ENCODE assay signal across 27 cellular contexts in the genomic region with DNA sequence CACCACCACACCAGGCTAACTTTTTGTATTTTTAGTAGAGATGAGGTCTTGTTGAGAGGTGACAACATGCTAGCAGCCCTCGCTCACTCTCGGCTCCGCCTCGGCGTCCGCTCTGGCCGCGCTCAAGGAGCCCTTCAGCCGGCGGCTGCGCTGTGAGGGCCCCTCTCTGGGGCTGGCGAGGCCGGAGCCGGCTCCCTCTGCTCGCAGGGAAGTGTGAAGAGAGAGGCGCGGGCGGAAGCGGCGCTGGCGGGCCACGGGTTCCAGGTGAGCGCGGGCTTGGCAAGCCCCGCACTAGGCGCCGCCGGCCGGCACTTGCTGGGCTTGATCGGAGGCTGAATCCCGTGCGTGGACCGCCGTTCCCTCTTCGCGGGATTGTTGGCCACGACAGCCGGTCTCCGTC.
"Had no signal": no experiment of that assay in that cellular context is flagged by ENCODE, and none has a peak within 500 bp of the region (broad histone marks: within the 10 kb centered on the region; RNA-seq: fewer than 3 reads in every experiment).

No MANE protein-coding gene starts in this region.

- H3K4me1 ChIP-seq: foreskin keratinocyte, lower lobe of right lung, vagina had no signal

- H3K27me3 ChIP-seq: ascending aorta, cardiac muscle cell, foreskin keratinocyte, right lobe of liver, vagina had no signal

- H3K9me3 ChIP-seq: ascending aorta, lower lobe of right lung, right lobe of liver, thoracic aorta, vagina had no signal

- H3K27ac ChIP-seq: cardiac muscle cell, foreskin keratinocyte, lower lobe of right lung, right lobe of liver, thoracic aorta, vagina, VCaP had no signal

- H3K4me3 Mint-ChIP-seq: activated naive CD8-positive, alpha-beta T cell treated with anti-CD3 and anti-CD28 coated beads for 36 hours; brain; naive thymus-derived CD8-positive, alpha-beta T cell; neural crest cell; T-cell; type B pancreatic cell had no signal

- H3K36me3 ChIP-seq: ascending aorta, cardiac muscle cell, lower lobe of right lung, right lobe of liver, thoracic aorta, vagina had no signal

- ATAC-seq: activated CD4-positive, CD25-positive, alpha-beta regulatory T cell treated with anti-CD3 and anti-CD28 coated beads, Interleukin-2, amount 50 U/mL, for 24 hours; esophagus mucosa; foreskin keratinocyte; lower lobe of right lung; naive thymus-derived CD8-positive, alpha-beta T cell; right lobe of liver; stimulated activated naive CD8-positive, alpha-beta T cell treated with anti-CD3 and anti-CD28 coated beads, Interleukin-15, Interleukin-2, amounts not matched to agents 100 U/mL and 50 U/mL, for 24 hours; T-cell had no signal

- H3K4me1 Mint-ChIP-seq: activated naive CD8-positive, alpha-beta T cell treated with anti-CD3 and anti-CD28 coated beads for 36 hours; neural crest cell had no signal

- H3K4me3 ChIP-seq: cardiac muscle cell, lower lobe of right lung, right lobe of liver, thoracic aorta, vagina had no signal

- H3K9me3 Mint-ChIP-seq: activated naive CD8-positive, alpha-beta T cell treated with anti-CD3 and anti-CD28 coated beads for 36 hours; naive thymus-derived CD8-positive, alpha-beta T cell; T-cell; type B pancreatic cell had no signal

- H3K27me3 Mint-ChIP-seq: activated naive CD8-positive, alpha-beta T cell treated with anti-CD3 and anti-CD28 coated beads for 36 hours; brain; naive thymus-derived CD8-positive, alpha-beta T cell; T-cell; type B pancreatic cell had no signal

- DNase-seq: activated CD4-positive, alpha-beta T cell treated with anti-CD3 and anti-CD28 coated beads for 48 hours; activated CD4-positive, alpha-beta T cell treated with anti-CD3 and anti-CD28 coated beads, Interleukin-2, amount 50 U/mL, for 48 hours; activated CD8-positive, alpha-beta memory T cell treated with anti-CD3 and anti-CD28 coated beads for 24 hours; activated effector memory CD4-positive, alpha-beta T cell treated with Interleukin-2 at 50 U/mL for 16 hours; activated naive CD4-positive, alpha-beta T cell treated with Interleukin-2 at 50 U/mL for 16 hours; activated naive CD8-positive, alpha-beta T cell treated with anti-CD3 and anti-CD28 coated beads for 36 hours; foreskin keratinocyte; left cardiac atrium; lower lobe of right lung; mesenchymal stem cell; naive thymus-derived CD8-positive, alpha-beta T cell; occipital lobe; right lobe of liver; stimulated activated CD4-positive, alpha-beta T cell treated with anti-CD3 and anti-CD28 coated beads, Interleukin-4, amount 100 ng/mL, for 1 hour; stimulated activated naive CD8-positive, alpha-beta T cell treated with anti-CD3 and anti-CD28 coated beads, Interleukin-15, Interleukin-2, amounts not matched to agents 100 U/mL and 50 U/mL, for 24 hours; T-cell had no signal

- H3K36me3 Mint-ChIP-seq: activated naive CD8-positive, alpha-beta T cell treated with anti-CD3 and anti-CD28 coated beads for 36 hours; naive thymus-derived CD8-positive, alpha-beta T cell had no signal

- H3K27ac Mint-ChIP-seq: activated naive CD8-positive, alpha-beta T cell treated with anti-CD3 and anti-CD28 coated beads for 36 hours; brain; T-cell had no signal

- FAIRE-seq: islet of Langerhans had no signal
